Comparison of ENCODE assay signal across 8 cellular contexts in genomic region chr15:98649996-98650870, GRCh38. TPM values are rescaled to one million over a fixed set of nuclear protein-coding genes. Genes with fewer than 3 reads are reported as not detected.
DNase-seq lines count a peak whose midpoint lies in the region; ATAC-seq and TF ChIP-seq lines count a peak whose summit lies in the region.

No MANE protein-coding gene starts in this region.

- peak overlapping the region; percentile 87 for H3K27ac ChIP-seq in lower lobe of right lung

- H3K4me1 ChIP-seq in lower lobe of right lung: peaks cover 50% of the 10 kb centered on the region

- intact Hi-C loops in lower lobe of right lung (cut with DNase I): loop anchor here (10.0 kb wide), 1 partner anchor 125 kb away; no protein-coding TSS in a partner anchor

- no peaks in the 10 kb centered on the region for H3K36me3 ChIP-seq in lower lobe of right lung

- H3K4me3 ChIP-seq in lower lobe of right lung: peak overlapping the region; percentile 80

- peaks cover 6% of the 10 kb centered on the region for H3K27me3 ChIP-seq in lower lobe of right lung (ENCODE audit: low read depth)

- no peaks in the 10 kb centered on the region for H3K9me3 ChIP-seq in lower lobe of right lung

- DNase-seq in NCI-H2227 (lab: John Stamatoyannopoulos, UW; ENCODE audit: unreplicated experiment) (peak; percentile 18), NCI-H2227 treated with DMSO at 0.1 percent for 48 hours (lab: John Stamatoyannopoulos, UW) (no peak), dermis blood vessel endothelial cell (peak; percentile 44), lower lobe of right lung (peak; percentile 66), iPS-NIHi7 (ENCODE audit: extremely low spot score) (no peak)
- peak; percentile 58 for DNase-seq in activated CD4-positive, alpha-beta T cell treated with anti-CD3 and anti-CD28 coated beads for 48 hours
- peak; percentile 9 to 17 for DNase-seq in stimulated activated CD8-positive, alpha-beta memory T cell treated with anti-CD3 and anti-CD28 coated beads, Interleukin-15, amount 100 ng/mL, for 48 hours (ENCODE audit: low read depth in 2 of 2)

- ATAC-seq in lower lobe of right lung: peak; percentile 14 to 22
- ATAC-seq in GM21737 (IDR thresholded peaks at IDR 0.05; ENCODE audit: unreplicated experiment): no peak

- TF ChIP-seq CTCF in lower lobe of right lung (IDR thresholded peaks at IDR 0.05): no peak

RNA-seq across cellular contexts. Expression of gene IGF1R, which starts 1.9 kb away (rescaled TPM):
- 65.3 and 93.5 TPM in 2 replicates for total RNA-seq in dermis blood vessel endothelial cell
- total RNA-seq in lower lobe of right lung: 47.7 TPM

Comparison
In these comparisons a context has a peak if more than half of its experiments do, and no peak if none do; other contexts are left out.
1. DNase-seq: peak in NCI-H2227 (single experiment), activated CD4-positive, alpha-beta T cell treated with anti-CD3 and anti-CD28 coated beads for 48 hours (single experiment), dermis blood vessel endothelial cell (single experiment), lower lobe of right lung (single experiment) and stimulated activated CD8-positive, alpha-beta memory T cell treated with anti-CD3 and anti-CD28 coated beads, Interleukin-15, amount 100 ng/mL, for 48 hours (2 of 2); none in NCI-H2227 treated with DMSO at 0.1 percent for 48 hours (single experiment) and iPS-NIHi7 (single experiment).